ENCODE assay signal across 6 cellular contexts in the genomic region with DNA sequence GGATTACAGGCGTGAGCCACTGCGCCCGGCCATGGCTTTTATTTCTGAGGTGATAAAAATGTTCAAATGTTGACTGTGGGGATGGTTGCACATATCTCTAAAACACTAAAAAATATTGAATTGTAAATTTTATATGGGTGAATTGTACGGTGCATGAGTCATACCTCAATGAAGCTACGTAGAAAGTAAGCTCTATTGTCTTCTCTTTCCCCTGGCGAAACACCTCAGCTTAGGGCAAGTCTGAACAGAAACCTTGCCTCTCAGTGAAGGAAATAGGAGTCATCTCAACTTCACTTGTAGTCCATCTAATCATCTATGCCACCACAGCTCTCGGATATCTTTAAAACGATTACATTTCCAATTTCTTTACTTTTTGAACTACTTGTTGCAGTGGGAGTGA.
A peak's percentile ranks its signal among the peaks of the same experiment; 100 is the strongest.
DNase-seq lines count a peak whose midpoint lies in the region; ATAC-seq, FAIRE-seq and TF ChIP-seq lines count a peak whose summit lies in the region.
"Not testable (repeated sequence)": the region's sequence is repeated elsewhere in the genome, so short reads cannot be mapped to it uniquely, and the experiment has no call there.

No MANE protein-coding gene starts in this region.

- not testable (repeated sequence) for H3K18ac ChIP-seq in IMR-90 (ENCODE audit: low read depth, low read length)

- FAIRE-seq in keratinocyte (lab: Jason Lieb, UNC), result peak; percentile 5

- dilution Hi-C loops in IMR-90 (cut with HindIII; ENCODE audit: low sequenced_read_pairs, unreplicated experiment); keratinocyte (cut with MboI; ENCODE audit: extremely low pct_ligation_motif_present, low sequenced_read_pairs): not testable (repeated sequence)

- H2BK5ac ChIP-seq in IMR-90 (ENCODE audit: low read depth, low read length, poor library complexity, severe bottlenecking), result not testable (repeated sequence)

- H3K9me3 ChIP-seq in IMR-90 (ENCODE audit: control insufficient read depth, insufficient read depth, low read length); keratinocyte (ENCODE audit: control insufficient read depth, low read depth, low read length); smooth muscle cell (replicated peaks; ENCODE audit: low read depth): not testable (repeated sequence)

- ATAC-seq in IMR-90 (ENCODE audit: low read depth), result not testable (repeated sequence)
- peak; percentile 96 for ATAC-seq in esophagus mucosa

- BruUV-seq in IMR-90 (replicated peaks; lab: Mats Ljungman, UMichigan); MCF 10A (replicated peaks; lab: Mats Ljungman, UMichigan): not testable (repeated sequence)

- in situ Hi-C loops in IMR-90 (cut with MboI; ENCODE audit: low sequenced_read_pairs), result not testable (repeated sequence)

- H2AK5ac ChIP-seq in IMR-90 (ENCODE audit: low read depth, low read length), result not testable (repeated sequence)

- TF ChIP-seq POLR2A in IMR-90 (IDR thresholded peaks at IDR 0.05; ENCODE audit: low read depth, low read length), result not testable (repeated sequence)

- not testable (repeated sequence) for H3K9me1 ChIP-seq in IMR-90 (ENCODE audit: insufficient read depth, low read length); keratinocyte (ENCODE audit: control insufficient read depth, extremely low read depth, insufficient read depth, low read length)

- POLR2A ChIA-PET in IMR-90 (lab: Charles Lee; ENCODE audit: unreplicated experiment); MCF 10A (lab: Yijun Ruan, JAX): not testable (repeated sequence)

- H3K27ac Mint-ChIP-seq in MCF 10A (ENCODE audit: low read depth, unreplicated experiment), result not testable (repeated sequence)

- not testable (repeated sequence) for H3K4me3 ChIP-seq in IMR-90 (ENCODE audit: insufficient read depth, low read depth, low read length); keratinocyte (ENCODE audit: control insufficient read depth in 2 of 3, extremely low read depth in 1 of 3, insufficient read depth in 2 of 3, low read depth in 1 of 3, low read length in 3 of 3); smooth muscle cell

- not testable (repeated sequence) for H3K9me3 Mint-ChIP-seq in MCF 10A (ENCODE audit: unreplicated experiment)

- H3K4me3 Mint-ChIP-seq in MCF 10A (ENCODE audit: unreplicated experiment), result not testable (repeated sequence)

- H2BK15ac ChIP-seq in IMR-90 (ENCODE audit: low read depth, low read length), result not testable (repeated sequence)

- H3K79me1 ChIP-seq in IMR-90 (ENCODE audit: low read depth in 1 of 2, low read length in 2 of 2), result not testable (repeated sequence)

- not testable (repeated sequence) for H3K4me1 ChIP-seq in IMR-90 (ENCODE audit: control insufficient read depth, insufficient read depth, low read length); keratinocyte (ENCODE audit: control insufficient read depth, extremely low read depth, insufficient read depth, low read length); smooth muscle cell (ENCODE audit: low read depth)

- peaks cover 13% of the 10 kb centered on the region for H3K4me1 Mint-ChIP-seq in MCF 10A (ENCODE audit: insufficient read depth, unreplicated experiment)

- H2BK120ac ChIP-seq in IMR-90 (ENCODE audit: low read depth, low read length), result not testable (repeated sequence)

- not testable (repeated sequence) for H3K23ac ChIP-seq in IMR-90 (ENCODE audit: low read depth, low read length)

- H3K36me3 Mint-ChIP-seq in MCF 10A (ENCODE audit: insufficient read depth, unreplicated experiment), result not testable (repeated sequence)

- H2BK20ac ChIP-seq in IMR-90 (ENCODE audit: low read depth, low read length), result 0 out of 2 replicates have a peak overlapping the region, but pooled peaks have one; percentile 14

- DNase-seq in IMR-90; keratinocyte (ENCODE audit: low read depth, low spot score); smooth muscle cell (lab: John Stamatoyannopoulos, UW; ENCODE audit: unreplicated experiment): not testable (repeated sequence)
- DNase-seq in MCF 10A (ENCODE audit: unreplicated experiment) (peak; percentile 62), dermis blood vessel endothelial cell (peak; percentile 36)

- H4K91ac ChIP-seq in IMR-90 (ENCODE audit: insufficient read depth, low read depth, low read length), result not testable (repeated sequence)

- H3K14ac ChIP-seq in IMR-90 (replicated peaks; ENCODE audit: low read depth, low read length), result not testable (repeated sequence)

- H4K8ac ChIP-seq in IMR-90 (ENCODE audit: low read depth in 2 of 2, low read length in 2 of 2), result not testable (repeated sequence)

- H2AK9ac ChIP-seq in IMR-90 (replicated peaks; ENCODE audit: low read depth, low read length, poor library complexity), result not testable (repeated sequence)

- H3K4ac ChIP-seq in IMR-90 (ENCODE audit: low read depth, low read length), result not testable (repeated sequence)

- not testable (repeated sequence) for H4K20me1 ChIP-seq in IMR-90 (ENCODE audit: insufficient read depth, low read length); keratinocyte (ENCODE audit: control insufficient read depth, extremely low read depth, insufficient read depth, low read length); smooth muscle cell (ENCODE audit: low read depth)

- not testable (repeated sequence) for H3K27ac ChIP-seq in IMR-90 (ENCODE audit: insufficient read depth, low read length)
- H3K27ac ChIP-seq in keratinocyte (ENCODE audit: control insufficient read depth, insufficient read depth, low read length) (peak overlapping the region; percentile 49), smooth muscle cell (ENCODE audit: low read depth) (peak overlapping the region; percentile 65)

- H3K27me3 ChIP-seq in IMR-90 (ENCODE audit: control insufficient read depth, insufficient read depth, low read length); keratinocyte (ENCODE audit: control insufficient read depth, extremely low read depth, insufficient read depth, low read length); smooth muscle cell (ENCODE audit: low read depth): not testable (repeated sequence)

- H3K56ac ChIP-seq in IMR-90 (ENCODE audit: extremely low read depth, insufficient read depth, low read length), result not testable (repeated sequence)

- H2AFZ ChIP-seq in IMR-90 (replicated peaks; ENCODE audit: low read length, poor library complexity); smooth muscle cell (ENCODE audit: low read depth): not testable (repeated sequence)
- peak overlapping the region; percentile 44 for H2AFZ ChIP-seq in keratinocyte (ENCODE audit: control insufficient read depth, low read length)

- H3K4me2 ChIP-seq in IMR-90 (ENCODE audit: low read depth, low read length); keratinocyte (ENCODE audit: control insufficient read depth, extremely low read depth, insufficient read depth, low read depth, low read length); smooth muscle cell: not testable (repeated sequence)

- no CpG with 5 or more reads among the region's 8 CpGs for WGBS in IMR-90 (ENCODE audit: extremely low coverage in 2 of 2, insufficient read length in 1 of 2), 2 experiments
- 78% methylated on average over 8 of the region's 8 CpGs for WGBS in smooth muscle cell (ENCODE audit: low lambda C conversion rate)

- not testable (repeated sequence) for TF ChIP-seq CTCF in IMR-90 (conservative IDR thresholded peaks at IDR 0.05; ENCODE audit: low read depth, low read length); MCF 10A (IDR thresholded peaks at IDR 0.05; ENCODE audit: unreplicated experiment); keratinocyte (optimal IDR thresholded peaks at IDR 0.05 in 1 of 3, IDR thresholded peaks at IDR 0.05 in 1 of 3, conservative IDR thresholded peaks at IDR 0.05 in 1 of 3; ENCODE audit: extremely low read depth in 1 of 3, insufficient read depth in 2 of 3, low read length in 3 of 3); smooth muscle cell (IDR thresholded peaks at IDR 0.05; ENCODE audit: borderline replicate concordance, insufficient read depth, poor library complexity, severe bottlenecking)

- not testable (repeated sequence) for H3K79me2 ChIP-seq in keratinocyte (ENCODE audit: control insufficient read depth, insufficient read depth, low read length); smooth muscle cell (ENCODE audit: low read depth)

- not testable (repeated sequence) for TF ChIP-seq RAD21 in IMR-90 (IDR thresholded peaks at IDR 0.05; ENCODE audit: low read length)

- not testable (repeated sequence) for H3K9ac ChIP-seq in IMR-90 (ENCODE audit: low read depth, low read length); keratinocyte (ENCODE audit: control insufficient read depth, extremely low read depth, insufficient read depth, low read length); smooth muscle cell (ENCODE audit: low read depth)

- not testable (repeated sequence) for H3F3A ChIP-seq in smooth muscle cell (ENCODE audit: low read depth)

- intact Hi-C loops in IMR-90 (cut with micrococcal nuclease); MCF 10A (cut with micrococcal nuclease): not testable (repeated sequence)

- H3K36me3 ChIP-seq in IMR-90 (ENCODE audit: control insufficient read depth, insufficient read depth, low read length); keratinocyte (ENCODE audit: control insufficient read depth in 2 of 2, extremely low read depth in 1 of 2, insufficient read depth in 2 of 2, low read length in 2 of 2); smooth muscle cell (ENCODE audit: low read depth): not testable (repeated sequence)

- CTCF ChIA-PET in IMR-90 (lab: Yijun Ruan, JAX); MCF 10A (lab: Yijun Ruan, JAX): not testable (repeated sequence)

- not testable (repeated sequence) for H4K5ac ChIP-seq in IMR-90 (ENCODE audit: low read depth, low read length)

- H3K27me3 Mint-ChIP-seq in MCF 10A (ENCODE audit: insufficient read depth, unreplicated experiment), result not testable (repeated sequence)
